13 cellular contexts compared by ENCODE assay signal in the genomic region with DNA sequence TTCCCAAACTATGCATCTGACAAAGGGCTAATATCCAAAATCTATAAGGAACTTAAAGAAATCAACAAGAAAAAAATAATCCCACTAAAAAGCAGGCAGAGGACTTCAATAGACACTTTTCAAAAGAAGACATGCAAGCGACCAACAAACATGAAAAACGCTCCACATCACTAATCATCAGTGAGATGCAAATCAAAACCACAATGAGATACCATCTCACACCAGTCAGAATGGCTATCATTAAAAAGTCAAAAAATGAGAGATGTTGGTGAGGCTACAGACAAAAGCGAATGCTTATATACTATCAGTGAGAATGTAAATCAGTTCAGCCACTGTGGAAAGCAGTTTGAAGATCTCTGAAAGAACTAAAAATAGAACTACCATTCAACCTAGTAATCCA. TPM values are rescaled to one million over a fixed set of nuclear protein-coding genes. Genes with fewer than 3 reads are reported as not detected.
DNase-seq lines count a peak whose midpoint lies in the region; ATAC-seq and TF ChIP-seq lines count a peak whose summit lies in the region.
"Had no signal": no experiment of that assay in that cellular context is flagged by ENCODE, and none has a peak within 500 bp of the region (broad histone marks: within the 10 kb centered on the region; RNA-seq: fewer than 3 reads in every experiment).

No MANE protein-coding gene starts in this region.

- H3K4me3 Mint-ChIP-seq in activated B cell treated with CpG ODN at 0.5 μM for 24 hours, result peak overlapping the region; percentile 3

- CTCF ChIA-PET in activated B cell treated with CpG ODN at 0.5 μM for 24 hours (lab: Charles Lee), result no interaction called here

- no peak overlapping the region for H3K27ac ChIP-seq in caudate nucleus (ENCODE audit: low read depth, low read length)
- H3K27ac ChIP-seq: BLaER1, GM23248 had no signal

- DNase-seq in activated B cell treated with CpG ODN at 0.5 μM for 24 hours (no peak), caudate nucleus (lab: John Stamatoyannopoulos, UW) (no peak), NCI-H1930 (lab: John Stamatoyannopoulos, UW) (no peak)
- DNase-seq in activated CD4-positive, alpha-beta T cell treated with anti-CD3 and anti-CD28 coated beads for 48 hours, result no peak
- DNase-seq in activated CD8-positive, alpha-beta memory T cell treated with anti-CD3 and anti-CD28 coated beads, Interleukin-2, amount 50 U/mL, for 4 hours, result no peak
- DNase-seq: DMS53, GF-D8, GM23248 had no signal

- peaks cover 16% of the 10 kb centered on the region for H3K9me3 Mint-ChIP-seq in activated B cell treated with CpG ODN at 0.5 μM for 24 hours

- ATAC-seq in GM18502 (IDR thresholded peaks at IDR 0.05; ENCODE audit: poor library complexity, unreplicated experiment) (peak; percentile 48), HG02610 (IDR thresholded peaks at IDR 0.05; ENCODE audit: unreplicated experiment) (peak; percentile 56), activated B cell treated with CpG ODN at 0.5 μM for 24 hours (ENCODE audit: low read depth) (peak; percentile 52)
- ATAC-seq: HCT116, K562 had no signal

- POLR2A ChIA-PET in activated B cell treated with CpG ODN at 0.5 μM for 24 hours (lab: Charles Lee), result no interaction called here

- intact Hi-C loops in activated B cell treated with CpG ODN at 0.5 μM for 24 hours (cut with micrococcal nuclease), result no loop called here

- H3K4me1 Mint-ChIP-seq in activated B cell treated with CpG ODN at 0.5 μM for 24 hours, result peaks cover 33% of the 10 kb centered on the region

- peaks cover 24% of the 10 kb centered on the region for H3K36me3 Mint-ChIP-seq in activated B cell treated with CpG ODN at 0.5 μM for 24 hours (ENCODE audit: low read depth)

- TF ChIP-seq CTCF in activated B cell treated with CpG ODN at 0.5 μM for 24 hours (IDR thresholded peaks at IDR 0.05), result no peak

- no peaks in the 10 kb centered on the region for H3K27me3 Mint-ChIP-seq in activated B cell treated with CpG ODN at 0.5 μM for 24 hours

- H3K27ac Mint-ChIP-seq in activated B cell treated with CpG ODN at 0.5 μM for 24 hours, result peak overlapping the region; percentile 25

RNA-seq across cellular contexts. Expression of gene CFAP44, which starts 20.2 kb away (rescaled TPM):
- total RNA-seq in activated B cell treated with CpG ODN at 0.5 μM for 24 hours, result 10.4 and 14.9 TPM in 2 replicates
